Comparison of ENCODE assay signal across 16 cellular contexts in the genomic region with DNA sequence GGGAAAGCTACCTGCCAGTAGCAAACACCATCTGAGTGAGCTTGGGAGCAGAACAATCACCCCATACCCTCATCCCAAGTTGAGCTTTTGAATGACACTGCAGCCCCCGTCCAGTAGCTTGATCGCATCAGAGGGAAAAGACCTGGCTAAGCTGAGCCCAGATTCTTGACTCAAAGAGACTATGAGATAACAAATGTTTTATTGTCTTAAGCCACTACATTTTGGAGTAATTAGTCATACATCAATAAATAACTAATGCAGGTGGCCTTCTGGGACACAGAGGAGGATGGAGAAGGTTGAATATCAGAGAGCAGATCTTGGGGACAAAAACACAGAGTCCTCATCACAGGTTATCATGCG. TPM values are rescaled to one million over a fixed set of nuclear protein-coding genes. Genes with fewer than 3 reads are reported as not detected.
DNase-seq lines count a peak whose midpoint lies in the region; ATAC-seq, FAIRE-seq and TF ChIP-seq lines count a peak whose summit lies in the region.
"Had no signal": no experiment of that assay in that cellular context is flagged by ENCODE, and none has a peak within 500 bp of the region (broad histone marks: within the 10 kb centered on the region; RNA-seq: fewer than 3 reads in every experiment).

No MANE protein-coding gene starts in this region.

- POLR2A ChIA-PET in PC-3 (lab: Charles Lee; ENCODE audit: unreplicated experiment), result interaction anchor here (0.5 to 1.5 kb wide), 6 partner anchors 37 to 89 kb away, joined by 4 to 18 read pairs (median 6); partner anchors contain the start of genes PVR and ZNF180

- H3K27ac ChIP-seq in PC-3 (ENCODE audit: low read length), result peak overlapping the region; percentile 90
- peak overlapping the region; percentile 93 for H3K27ac ChIP-seq in epithelial cell of prostate
- peak overlapping the region; percentile 47 to 84 for H3K27ac ChIP-seq in small intestine (ENCODE audit: low read depth in 1 of 2, low read length in 1 of 2)
- H3K27ac ChIP-seq: lower lobe of right lung had no signal

- no peaks in the 10 kb centered on the region for H3F3A ChIP-seq in PC-3 (ENCODE audit: low read length, unreplicated experiment)

- no peaks in the 10 kb centered on the region for H3K79me2 ChIP-seq in PC-3 (ENCODE audit: low read length)

- H3K4me2 ChIP-seq in PC-3 (ENCODE audit: low read length), result peak overlapping the region; percentile 85

- peaks cover 9 to 14% of the 10 kb centered on the region in 2 donors for H3K36me3 Mint-ChIP-seq in activated naive CD4-positive, alpha-beta T cell treated with anti-CD3 and anti-CD28 coated beads, Interleukin-2, amount 50 U/mL, for 72 hours

- BruUV-seq in PC-3 (replicated peaks; lab: Mats Ljungman, UMichigan), result TSS peak; percentile 87

- no peaks in the 10 kb centered on the region for H4K20me1 ChIP-seq in PC-3 (ENCODE audit: low read length)

- no peaks in the 10 kb centered on the region for H3K27me3 ChIP-seq in PC-3 (ENCODE audit: low read length)
- no peaks in the 10 kb centered on the region for H3K27me3 ChIP-seq in small intestine (ENCODE audit: control insufficient read depth in 2 of 2, insufficient read depth in 2 of 2, low read length in 2 of 2)

- H3K9ac ChIP-seq in PC-3 (ENCODE audit: low read length), result peak overlapping the region; percentile 40

- H3K4me3 ChIP-seq in PC-3 (ENCODE audit: low read length) (peak overlapping the region; percentile 58), small intestine (ENCODE audit: low read depth in 1 of 2, low read length in 2 of 2) (no peak overlapping the region)
- H3K4me3 ChIP-seq: lower lobe of right lung had no signal

- DNase-seq in activated naive CD4-positive, alpha-beta T cell treated with anti-CD3 and anti-CD28 coated beads, Interleukin-2, amount 50 U/mL, for 72 hours (ENCODE audit: low spot score in 2 of 2), result no peak
- DNase-seq in activated naive CD4-positive, alpha-beta T cell (lab: John Stamatoyannopoulos, UW), result no peak
- peak; percentile 72 for DNase-seq in PC-3
- DNase-seq in epithelial cell of prostate (ENCODE audit: low read depth, low spot score), result no peak
- peak; percentile 77 for DNase-seq in small intestine
- no peak for DNase-seq in activated CD8-positive, alpha-beta memory T cell treated with anti-CD3 and anti-CD28 coated beads, Interleukin-2, amount 50 U/mL, for 4 hours
- DNase-seq in mucosa of gallbladder (ENCODE audit: low spot score), result no peak
- DNase-seq: activated B cell treated with CpG ODN at 0.5 μM for 24 hours; activated T-cell treated with anti-CD3 and anti-CD28 coated beads, Interleukin-2, amount 50 U/mL, for 1 hour; cortex of kidney; lower lobe of right lung; NCI-H774; stimulated activated CD4-positive, alpha-beta T cell treated with anti-CD3 and anti-CD28 coated beads, Interleukin-12 subunit alpha, Interleukin-12 subunit beta, amount 100 ng/mL, for 4 hours had no signal

- H3K9me3 Mint-ChIP-seq in activated naive CD4-positive, alpha-beta T cell treated with anti-CD3 and anti-CD28 coated beads, Interleukin-2, amount 50 U/mL, for 72 hours, result peaks cover 9 to 18% of the 10 kb centered on the region in 2 donors

- 14 to 60% (median 37%) methylated on average over 3 of the region's 3 CpGs for WGBS in small intestine, 3 donors

- no peak for FAIRE-seq in small intestine (lab: Jason Lieb, UNC)

- H3K36me3 ChIP-seq in PC-3 (ENCODE audit: low read depth, low read length), result no peaks in the 10 kb centered on the region
- H3K36me3 ChIP-seq in small intestine (ENCODE audit: control insufficient read depth in 2 of 2, insufficient read depth in 2 of 2, low read length in 2 of 2), result no peaks in the 10 kb centered on the region
- H3K36me3 ChIP-seq: lower lobe of right lung had no signal

- CTCF ChIA-PET in PC-3 (lab: Charles Lee), result interaction anchor here (0.6 to 1.8 kb wide), 5 partner anchors 18 to 182 kb away, joined by 4 to 10 read pairs (median 6); no protein-coding TSS in a partner anchor

- H3K4me1 ChIP-seq in PC-3 (ENCODE audit: insufficient read depth, low read length), result peaks cover 38% of the 10 kb centered on the region
- H3K4me1 ChIP-seq in small intestine (ENCODE audit: control insufficient read depth in 2 of 2, insufficient read depth in 1 of 2, low read depth in 1 of 2, low read length in 1 of 2), result peaks cover 7 to 18% of the 10 kb centered on the region in 2 donors

- H2AFZ ChIP-seq in PC-3 (ENCODE audit: low read length), result peak overlapping the region; percentile 84

- peak overlapping the region; percentile 97 to 99 for H3K27ac Mint-ChIP-seq in activated naive CD4-positive, alpha-beta T cell treated with anti-CD3 and anti-CD28 coated beads, Interleukin-2, amount 50 U/mL, for 72 hours
- H3K27ac Mint-ChIP-seq: activated B cell treated with CpG ODN at 0.5 μM for 24 hours had no signal

- ATAC-seq in activated naive CD4-positive, alpha-beta T cell treated with anti-CD3 and anti-CD28 coated beads, Interleukin-2, amount 50 U/mL, for 72 hours, result no peak
- ATAC-seq in PC-3 (peak; percentile 60), GM21786 (IDR thresholded peaks at IDR 0.05; ENCODE audit: unreplicated experiment) (no peak)

- no peak for TF ChIP-seq CTCF in PC-3 (conservative IDR thresholded peaks at IDR 0.05; ENCODE audit: low read depth, low read length)

- H3K9me3 ChIP-seq in PC-3 (ENCODE audit: low read length) (no peaks in the 10 kb centered on the region), small intestine (ENCODE audit: control insufficient read depth, low read depth) (no peaks in the 10 kb centered on the region)
- H3K9me3 ChIP-seq: lower lobe of right lung had no signal

- intact Hi-C loops in PC-3 (cut with micrococcal nuclease), result loop anchor here (1.0 to 5.0 kb wide), 4 partner anchors 54 to 182 kb away; partner anchors contain the start of gene PVR

- no peaks in the 10 kb centered on the region for H3K9me2 ChIP-seq in PC-3 (replicated peaks; ENCODE audit: low read length)

RNA-seq across cellular contexts. Expression of gene IGSF23, which starts 24.6 kb away (rescaled TPM):
- total RNA-seq in activated naive CD4-positive, alpha-beta T cell treated with anti-CD3 and anti-CD28 coated beads, Interleukin-2, amount 50 U/mL, for 72 hours, result not detected
- total RNA-seq in PC-3 (2014; rRNA removed), result not detected in 2 replicates
- polyA plus RNA-seq in small intestine, result 10 to 100 TPM in 2 of 3 donors, 1 to 10 TPM in 1; 5.8 to 54.3 (median 23.8) TPM
- not detected for total RNA-seq in mucosa of gallbladder
- total RNA-seq: activated B cell treated with CpG ODN at 0.5 μM for 24 hours, HT1080, lower lobe of right lung, temporal lobe had no signal

RNA-seq across cellular contexts. Expression of gene PVR, which starts 55.0 kb away (rescaled TPM):
- 10 to 100 TPM; 18.2 to 23.4 TPM for total RNA-seq in activated naive CD4-positive, alpha-beta T cell treated with anti-CD3 and anti-CD28 coated beads, Interleukin-2, amount 50 U/mL, for 72 hours
- total RNA-seq in PC-3 (2014; rRNA removed), result 67.8 and 75.3 TPM in 2 replicates
- polyA plus RNA-seq in small intestine, result 10 to 100 TPM; 19.9 to 26.0 (median 22.2) TPM
- total RNA-seq in mucosa of gallbladder, result 42.8 TPM
- total RNA-seq: activated B cell treated with CpG ODN at 0.5 μM for 24 hours had no signal

RNA-seq across cellular contexts. Expression of gene CEACAM20, which starts 59.3 kb away (rescaled TPM):
- total RNA-seq in activated naive CD4-positive, alpha-beta T cell treated with anti-CD3 and anti-CD28 coated beads, Interleukin-2, amount 50 U/mL, for 72 hours, result not detected
- total RNA-seq in PC-3 (2014; rRNA removed) (not detected in 2 replicates), mucosa of gallbladder (0.12 TPM)
- 10 to 100 TPM in 2 of 3 donors, 1 to 10 TPM in 1; 5.1 to 28.4 (median 16.1) TPM for polyA plus RNA-seq in small intestine
- total RNA-seq: activated B cell treated with CpG ODN at 0.5 μM for 24 hours, HT1080, temporal lobe had no signal

Comparison
In these comparisons a context has a peak if more than half of its experiments do, and no peak if none do; other contexts are left out.
1. DNase-seq: peak in PC-3 (single experiment) and small intestine (single experiment); none in activated naive CD4-positive, alpha-beta T cell treated with anti-CD3 and anti-CD28 coated beads, Interleukin-2, amount 50 U/mL, for 72 hours (0 of 2), activated naive CD4-positive, alpha-beta T cell (0 of 4), epithelial cell of prostate (single experiment), activated CD8-positive, alpha-beta memory T cell treated with anti-CD3 and anti-CD28 coated beads, Interleukin-2, amount 50 U/mL, for 4 hours (single experiment) and mucosa of gallbladder (single experiment).
2. Peak in every context shown above with its lines, with median percentiles within 50 percentile points of each other: H3K27ac ChIP-seq.